ENCODE assay signal across 13 cellular contexts in genomic region chr21:35525443-35525842, GRCh38.
DNase-seq lines count a peak whose midpoint lies in the region; ATAC-seq and TF ChIP-seq lines count a peak whose summit lies in the region.
"Had no signal": no experiment of that assay in that cellular context is flagged by ENCODE, and none has a peak within 500 bp of the region (broad histone marks: within the 10 kb centered on the region; RNA-seq: fewer than 3 reads in every experiment).

No MANE protein-coding gene starts in this region.

- H3K9me3 Mint-ChIP-seq in endothelial cell (ENCODE audit: unreplicated experiment), result no peaks in the 10 kb centered on the region
- H3K9me3 Mint-ChIP-seq: CD4-positive, alpha-beta memory T cell; dendritic cell treated with granulocyte-macrophage colony-stimulating factor and Interleukin-4, amounts not matched to agents 40 ng/mL and 50 ng/mL, for 4 days had no signal

- no peak for TF ChIP-seq CTCF in RWPE2 (IDR thresholded peaks at IDR 0.05; ENCODE audit: poor library complexity, severe bottlenecking)
- TF ChIP-seq CTCF in endothelial cell (IDR thresholded peaks at IDR 0.05; ENCODE audit: unreplicated experiment), result no peak

- H3K4me3 ChIP-seq in RWPE2 (ENCODE audit: severe bottlenecking), result no peak overlapping the region

- no peaks in the 10 kb centered on the region for H3K27me3 Mint-ChIP-seq in endothelial cell (ENCODE audit: unreplicated experiment)
- H3K27me3 Mint-ChIP-seq: CD4-positive, alpha-beta memory T cell; dendritic cell treated with granulocyte-macrophage colony-stimulating factor and Interleukin-4, amounts not matched to agents 40 ng/mL and 50 ng/mL, for 4 days had no signal

- ATAC-seq in RWPE2 (ENCODE audit: low read depth) (peak; percentile 83), esophagus mucosa (peak; percentile 36), GM19324 (IDR thresholded peaks at IDR 0.05; ENCODE audit: low FRiP score, unreplicated experiment) (no peak)

- no peaks in the 10 kb centered on the region for H3K27me3 ChIP-seq in RWPE2 (ENCODE audit: insufficient read depth, poor library complexity, severe bottlenecking)

- H3K4me3 Mint-ChIP-seq in endothelial cell (ENCODE audit: unreplicated experiment), result no peak overlapping the region
- H3K4me3 Mint-ChIP-seq: dendritic cell treated with granulocyte-macrophage colony-stimulating factor and Interleukin-4, amounts not matched to agents 40 ng/mL and 50 ng/mL, for 4 days had no signal

- no peaks in the 10 kb centered on the region for H3K9me3 ChIP-seq in RWPE2 (ENCODE audit: severe bottlenecking)

- H3K4me1 ChIP-seq in RWPE2 (ENCODE audit: insufficient read depth, poor library complexity, severe bottlenecking), result peaks cover 19% of the 10 kb centered on the region

- peaks cover 19% of the 10 kb centered on the region for H3K4me1 Mint-ChIP-seq in endothelial cell (ENCODE audit: unreplicated experiment)

- H3K27ac Mint-ChIP-seq in endothelial cell (ENCODE audit: unreplicated experiment), result no peak overlapping the region
- H3K27ac Mint-ChIP-seq: dendritic cell treated with granulocyte-macrophage colony-stimulating factor and Interleukin-4, amounts not matched to agents 40 ng/mL and 50 ng/mL, for 4 days had no signal

- no peaks in the 10 kb centered on the region for H3K36me3 ChIP-seq in RWPE2 (ENCODE audit: low read depth)

- peak overlapping the region; percentile 65 for H3K27ac ChIP-seq in RWPE2 (ENCODE audit: poor library complexity, severe bottlenecking)

- DNase-seq in A172 (ENCODE audit: low spot score) (peak; percentile 67), EH (ENCODE audit: low read depth) (peak; percentile 60), RWPE2 (ENCODE audit: low spot score) (no peak), AG20443 (ENCODE audit: low spot score) (no peak), NCI-H2081 (lab: John Stamatoyannopoulos, UW) (no peak), endothelial cell (ENCODE audit: low spot score) (no peak)
- DNase-seq: CD4-positive, alpha-beta memory T cell; glutamatergic neuron; GOT3; Right ventricle myocardium superior had no signal

- no peaks in the 10 kb centered on the region for H3K36me3 Mint-ChIP-seq in endothelial cell (ENCODE audit: low read depth, unreplicated experiment)

Comparison
In these comparisons a context has a peak if more than half of its experiments do, and no peak if none do; other contexts are left out.
1. DNase-seq: peak in A172 (single experiment) and EH (single experiment); none in RWPE2 (single experiment), AG20443 (single experiment), NCI-H2081 (0 of 2) and endothelial cell (single experiment).